ENCODE assay signal across 21 cellular contexts in the genomic region with DNA sequence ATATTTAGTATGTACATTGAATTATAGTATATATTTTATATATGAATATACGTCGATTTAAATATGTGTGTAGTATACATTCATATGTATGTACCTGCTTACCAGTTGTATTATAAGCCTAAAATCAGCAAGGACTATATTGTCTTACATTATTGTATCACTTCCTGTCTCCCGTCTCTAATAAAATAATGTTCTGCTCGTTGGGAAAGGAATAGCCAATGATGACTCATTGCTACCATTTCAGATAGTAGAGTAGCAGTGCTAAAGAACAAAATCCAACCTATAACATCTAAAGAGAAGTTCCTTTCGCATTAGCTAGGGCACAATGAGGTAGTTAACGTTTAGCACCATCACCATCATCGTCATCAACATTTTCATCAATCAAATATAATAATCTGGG.
"Had no signal": no experiment of that assay in that cellular context is flagged by ENCODE, and none has a peak within 500 bp of the region (broad histone marks: within the 10 kb centered on the region; RNA-seq: fewer than 3 reads in every experiment).

No MANE protein-coding gene starts in this region.

- H3K4me3 Mint-ChIP-seq: activated B cell treated with CpG ODN at 0.5 μM for 24 hours; activated CD4-positive, alpha-beta T cell treated with anti-CD3 and anti-CD28 coated beads, Interleukin-2, amount 10 ng/mL, durations not matched to agents 24 days and 14 days; activated naive CD4-positive, alpha-beta T cell treated with anti-CD3 and anti-CD28 coated beads, Interleukin-2, amount 10 ng/mL, durations not matched to agents 7 days and 5 days; activated T-helper 17 cell treated with anti-CD3 and anti-CD28 coated beads, Interleukin-2, amount 50 U/mL, for 72 hours; natural killer cell; stimulated activated naive B cell treated with anti-CD40 and anti-IgM and Interleukin-4, amounts not matched to agents 10 μg/mL and 1 μg/mL and 100 μg/mL, for 72 hours had no signal

- H3K4me1 Mint-ChIP-seq: activated B cell treated with CpG ODN at 0.5 μM for 24 hours; natural killer cell; stimulated activated naive B cell treated with anti-CD40 and anti-IgM and Interleukin-4, amounts not matched to agents 10 μg/mL and 1 μg/mL and 100 μg/mL, for 72 hours had no signal

- H3K9me3 Mint-ChIP-seq: activated B cell treated with CpG ODN at 0.5 μM for 24 hours; activated CD4-positive, alpha-beta T cell treated with anti-CD3 and anti-CD28 coated beads, Interleukin-2, amount 10 ng/mL, durations not matched to agents 24 days and 14 days; activated naive CD4-positive, alpha-beta T cell treated with anti-CD3 and anti-CD28 coated beads, Interleukin-2, amount 10 ng/mL, durations not matched to agents 7 days and 5 days; activated T-helper 17 cell treated with anti-CD3 and anti-CD28 coated beads, Interleukin-2, amount 50 U/mL, for 72 hours; natural killer cell had no signal

- H3K9me3 ChIP-seq: spleen had no signal

- H3K27ac Mint-ChIP-seq: activated B cell treated with CpG ODN at 0.5 μM for 24 hours; activated CD4-positive, alpha-beta T cell treated with anti-CD3 and anti-CD28 coated beads, Interleukin-2, amount 10 ng/mL, durations not matched to agents 24 days and 14 days; activated naive CD4-positive, alpha-beta T cell treated with anti-CD3 and anti-CD28 coated beads, Interleukin-2, amount 10 ng/mL, durations not matched to agents 7 days and 5 days; activated T-helper 17 cell treated with anti-CD3 and anti-CD28 coated beads, Interleukin-2, amount 50 U/mL, for 72 hours; natural killer cell; progenitor cell of endocrine pancreas; stimulated activated naive B cell treated with anti-CD40 and anti-IgM and Interleukin-4, amounts not matched to agents 10 μg/mL and 1 μg/mL and 100 μg/mL, for 72 hours had no signal

- H3K4me3 ChIP-seq: lung, spleen had no signal

- H3K27ac ChIP-seq: spleen had no signal

- H3K4me1 ChIP-seq: spleen had no signal

- DNase-seq: activated B cell treated with CpG ODN at 0.5 μM for 24 hours; activated CD4-positive, alpha-beta T cell treated with anti-CD3 and anti-CD28 coated beads, Interleukin-2, amount 10 ng/mL, durations not matched to agents 24 days and 14 days; activated naive CD4-positive, alpha-beta T cell treated with anti-CD3 and anti-CD28 coated beads, Interleukin-2, amount 10 ng/mL, durations not matched to agents 7 days and 5 days; activated T-cell treated with anti-CD3 and anti-CD28 coated beads for 4 hours; central memory CD4-positive, alpha-beta T cell; cortex of kidney; effector memory CD4-positive, alpha-beta T cell; erythroblast; glutamatergic neuron; left cardiac atrium; natural killer cell; nucleus accumbens; right cardiac atrium; spleen; stimulated activated CD4-positive, alpha-beta T cell treated with anti-CD3 and anti-CD28 coated beads, Interleukin-1b, Interleukin-23, amount 100 ng/mL, for 48 hours; stimulated activated naive B cell treated with anti-CD40 and anti-IgM and Interleukin-4, amounts not matched to agents 10 μg/mL and 1 μg/mL and 100 μg/mL, for 72 hours; substantia nigra; trophoblast cell had no signal

- H3K36me3 ChIP-seq: spleen had no signal

- H3K36me3 Mint-ChIP-seq: activated naive CD4-positive, alpha-beta T cell treated with anti-CD3 and anti-CD28 coated beads, Interleukin-2, amount 10 ng/mL, durations not matched to agents 7 days and 5 days; natural killer cell; stimulated activated naive B cell treated with anti-CD40 and anti-IgM and Interleukin-4, amounts not matched to agents 10 μg/mL and 1 μg/mL and 100 μg/mL, for 72 hours had no signal
